In genomic region chr16:588889-589657, GRCh38 we compare ENCODE assay signal across 1 cellular context.
A peak's percentile ranks its signal among the peaks of the same experiment; 100 is the strongest.
TF ChIP-seq lines count a peak whose summit lies in the region.

No MANE protein-coding gene starts in this region.

TF ChIP-seq in K562, 482 proteins besides CTCF, POLR2A, EP300 and RAD21 (continued from another document and continues in another):
- TF ChIP-seq ZBTB1 (CRISPR knock-in tag; IDR thresholded peaks at IDR 0.05; ENCODE audit: borderline replicate concordance, low read depth) (peak; percentile 45; the same call in 1 of the 2 replicates), YY1 (IDR thresholded peaks at IDR 0.05; ENCODE audit: borderline replicate concordance in 1 of 3, control insufficient read depth in 1 of 3, extremely low read depth in 1 of 3, insufficient read depth in 3 of 3, insufficient read length in 1 of 3, insufficient replicate concordance in 2 of 3, low read depth in 1 of 3, low read length in 2 of 3) (peak in 1 of 3 experiments; percentile 67), RCOR1 (IDR thresholded peaks at IDR 0.05; ENCODE audit: borderline replicate concordance in 1 of 2, low read depth in 2 of 2, low read length in 2 of 2) (no peak), ZNF79 (CRISPR knock-in tag; IDR thresholded peaks at IDR 0.05; ENCODE audit: low read depth) (no peak), ZNF707 (CRISPR knock-in tag; conservative IDR thresholded peaks at IDR 0.05) (no peak), TCF7 (IDR thresholded peaks at IDR 0.05; ENCODE audit: borderline replicate concordance) (no peak), CEBPZ (IDR thresholded peaks at IDR 0.05; ENCODE audit: borderline replicate concordance, low read depth, low read length) (peak; percentile 87), MCM3 (IDR thresholded peaks at IDR 0.05) (no peak), SUPT5H (IDR thresholded peaks at IDR 0.05) (peak; percentile 74), ZNF592 (IDR thresholded peaks at IDR 0.05) (peak; percentile 60; the same call in 1 of the 2 replicates), L3MBTL2 (IDR thresholded peaks at IDR 0.05) (peak; percentile 75), FOXA3 (CRISPR knock-in tag; conservative IDR thresholded peaks at IDR 0.05 in 1 of 2, IDR thresholded peaks at IDR 0.05 in 1 of 2) (peak in 1 of 2 experiments; percentile 56; a peak in 1 of 4 replicates), RBFOX2 (IDR thresholded peaks at IDR 0.05; ENCODE audit: low read depth, low read length) (peak; percentile 97), ZBED1 (IDR thresholded peaks at IDR 0.05) (peak; percentile 45; the same call in 1 of the 2 replicates), ZNF239 (CRISPR knock-in tag; IDR thresholded peaks at IDR 0.05) (no peak), AFF4 (CRISPR knock-in tag; IDR thresholded peaks at IDR 0.05) (peak; percentile 51; the same call in 1 of the 2 replicates), TRIM24 (IDR thresholded peaks at IDR 0.05) (no peak), PYGO2 (tag; IDR thresholded peaks at IDR 0.05) (no peak), CLOCK (CRISPR knock-in tag; IDR thresholded peaks at IDR 0.05; ENCODE audit: borderline replicate concordance) (no peak), KLF1 (tag; IDR thresholded peaks at IDR 0.05) (0 out of 2 replicates have a peak, but pooled peaks have one; percentile 34), FUS (optimal IDR thresholded peaks at IDR 0.05; ENCODE audit: low read depth, low read length) (peak; percentile 74), ZBTB7A (IDR thresholded peaks at IDR 0.05; ENCODE audit: borderline replicate concordance, control insufficient read depth, low read depth, low read length) (peak; percentile 18; the same call in 1 of the 2 replicates), NR4A1 (CRISPR knock-in tag; IDR thresholded peaks at IDR 0.05) (0 out of 2 replicates have a peak, but pooled peaks have one; percentile 61), NR4A1 (tag; IDR thresholded peaks at IDR 0.05) (no peak), MNT (conservative IDR thresholded peaks at IDR 0.05) (peak; percentile 90 to 95), EHMT2 (IDR thresholded peaks at IDR 0.05) (no peak), ZNF699 (CRISPR knock-in tag; IDR thresholded peaks at IDR 0.05; ENCODE audit: insufficient replicate concordance) (no peak), BRCA1 (IDR thresholded peaks at IDR 0.05) (no peak), BRCA1 (CRISPR knock-in tag; IDR thresholded peaks at IDR 0.05) (no peak), KAT7 (CRISPR knock-in tag; IDR thresholded peaks at IDR 0.05; ENCODE audit: borderline replicate concordance) (peak; percentile 35; the same call in 1 of the 2 replicates), NKRF (IDR thresholded peaks at IDR 0.05; ENCODE audit: borderline replicate concordance) (peak; percentile 48; the same call in 1 of the 2 replicates), HNRNPLL (IDR thresholded peaks at IDR 0.05; ENCODE audit: low read depth, low read length, poor library complexity, severe bottlenecking) (peak; percentile 31), ATF1 (CRISPR knock-in tag; IDR thresholded peaks at IDR 0.05) (no peak), ATF1 (tag; IDR thresholded peaks at IDR 0.05) (peak; percentile 92), HDAC1 (IDR thresholded peaks at IDR 0.05) (peak in 1 of 2 experiments; percentile 81; a peak in 2 of 4 replicates), TBP (optimal IDR thresholded peaks at IDR 0.05; ENCODE audit: low read depth, low read length) (peak; percentile 88), MEF2A (IDR thresholded peaks at IDR 0.05; ENCODE audit: control insufficient read depth, low read depth, low read length) (no peak), ZNF143 (CRISPR knock-in tag; IDR thresholded peaks at IDR 0.05) (no peak; the same call in 1 of the 2 replicates), HNRNPL (IDR thresholded peaks at IDR 0.05; ENCODE audit: low read depth, low read length) (peak; percentile 75; the same call in 1 of the 2 replicates), ZNF124 (CRISPR knock-in tag; IDR thresholded peaks at IDR 0.05) (no peak), POLR2AphosphoS5 (IDR thresholded peaks at IDR 0.05; ENCODE audit: control insufficient read depth, insufficient read depth, low read depth, low read length) (peak; percentile 83), KDM5B (IDR thresholded peaks at IDR 0.05; ENCODE audit: insufficient replicate concordance, low read depth, low read length) (peak; percentile 52), E4F1 (CRISPR knock-in tag; IDR thresholded peaks at IDR 0.05; ENCODE audit: borderline replicate concordance) (no peak)
